Comparison of ENCODE assay signal across 22 cellular contexts in the genomic region with DNA sequence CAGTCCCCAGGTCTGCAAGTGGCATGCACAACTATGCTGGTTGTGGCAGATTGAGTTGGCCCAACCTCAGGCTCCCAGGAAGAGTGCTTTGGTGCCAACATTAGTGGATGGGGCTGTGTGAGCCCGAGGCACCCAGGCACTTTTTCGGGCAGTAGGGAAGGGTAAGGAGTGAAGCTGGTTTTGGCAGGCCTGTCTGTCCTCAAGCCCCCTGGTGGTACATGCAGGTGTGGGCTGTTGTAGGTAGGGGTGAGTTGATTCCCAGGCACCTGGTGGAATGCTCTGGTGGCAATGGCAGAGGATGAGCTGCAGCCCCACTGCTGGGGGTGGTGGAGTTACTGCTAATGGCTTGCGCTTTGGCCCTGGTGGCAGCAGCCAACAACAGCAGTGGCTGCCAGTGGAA.
"Had no signal": no experiment of that assay in that cellular context is flagged by ENCODE, and none has a peak within 500 bp of the region (broad histone marks: within the 10 kb centered on the region; RNA-seq: fewer than 3 reads in every experiment).

No MANE protein-coding gene starts in this region.

- H3K4me3 Mint-ChIP-seq: activated CD4-positive, alpha-beta memory T cell treated with anti-CD3 and anti-CD28 coated beads for 36 hours; activated CD8-positive, alpha-beta memory T cell treated with anti-CD3 and anti-CD28 coated beads, Interleukin-2, amount 10 ng/mL, durations not matched to agents 7 days and 5 days; activated T-cell treated with anti-CD3 and anti-CD28 coated beads, Interleukin-2, amount 50 U/mL, for 4 hours; memory B cell; natural killer cell treated with Interleukin-12 subunit alpha and Interleukin-12 subunit beta and Interleukin-15 and Interleukin-18, amount 100 ng/mL, for 72 hours; T-cell had no signal

- H3K9me3 Mint-ChIP-seq: activated CD4-positive, alpha-beta memory T cell treated with anti-CD3 and anti-CD28 coated beads for 36 hours had no signal

- H3K27ac ChIP-seq: gastrocnemius medialis, heart right ventricle, prostate gland, transverse colon had no signal

- H3K4me1 Mint-ChIP-seq: activated CD8-positive, alpha-beta memory T cell treated with anti-CD3 and anti-CD28 coated beads, Interleukin-2, amount 10 ng/mL, durations not matched to agents 7 days and 5 days; memory B cell; T-cell had no signal

- DNase-seq: activated CD4-positive, alpha-beta memory T cell treated with anti-CD3 and anti-CD28 coated beads for 36 hours; activated CD4-positive, alpha-beta T cell treated with anti-CD3 and anti-CD28 coated beads for 1 hour; activated CD8-positive, alpha-beta memory T cell treated with anti-CD3 and anti-CD28 coated beads, Interleukin-2, amount 10 ng/mL, durations not matched to agents 7 days and 5 days; activated effector memory CD4-positive, alpha-beta T cell treated with Interleukin-2 at 50 U/mL for 16 hours; activated naive CD4-positive, alpha-beta T cell treated with anti-CD3 and anti-CD28 coated beads, Interleukin-2, amount 50 U/mL, for 16 hours; activated T-cell treated with anti-CD3 and anti-CD28 coated beads, Interleukin-2, amount 50 U/mL, for 4 hours; gastrocnemius medialis; heart right ventricle; kidney glomerular epithelial cell; left ventricle myocardium superior; nucleus accumbens; small intestine; stimulated activated CD4-positive, alpha-beta T cell treated with anti-CD3 and anti-CD28 coated beads, Interleukin-4, amount 100 ng/mL, for 24 hours; stimulated activated naive CD4-positive, alpha-beta T cell treated with Interleukin-2 at 50 U/mL for 16 hours; substantia nigra; T-cell; T1000; transverse colon had no signal

- ATAC-seq: activated CD8-positive, alpha-beta memory T cell treated with anti-CD3 and anti-CD28 coated beads, Interleukin-2, amount 10 ng/mL, durations not matched to agents 7 days and 5 days; activated T-cell treated with anti-CD3 and anti-CD28 coated beads, Interleukin-2, amount 50 U/mL, for 4 hours; gastrocnemius medialis; heart right ventricle; left ventricle myocardium superior; right cardiac atrium; T-cell had no signal

- H3K27ac Mint-ChIP-seq: activated CD4-positive, alpha-beta memory T cell treated with anti-CD3 and anti-CD28 coated beads for 36 hours; activated CD8-positive, alpha-beta memory T cell treated with anti-CD3 and anti-CD28 coated beads, Interleukin-2, amount 10 ng/mL, durations not matched to agents 7 days and 5 days; memory B cell; natural killer cell treated with Interleukin-12 subunit alpha and Interleukin-12 subunit beta and Interleukin-15 and Interleukin-18, amount 100 ng/mL, for 72 hours; T-cell had no signal

- H3K27me3 Mint-ChIP-seq: activated CD4-positive, alpha-beta memory T cell treated with anti-CD3 and anti-CD28 coated beads for 36 hours; activated CD8-positive, alpha-beta memory T cell treated with anti-CD3 and anti-CD28 coated beads, Interleukin-2, amount 10 ng/mL, durations not matched to agents 7 days and 5 days; memory B cell; natural killer cell treated with Interleukin-12 subunit alpha and Interleukin-12 subunit beta and Interleukin-15 and Interleukin-18, amount 100 ng/mL, for 72 hours; T-cell had no signal

- H3K36me3 Mint-ChIP-seq: activated CD4-positive, alpha-beta memory T cell treated with anti-CD3 and anti-CD28 coated beads for 36 hours; activated CD8-positive, alpha-beta memory T cell treated with anti-CD3 and anti-CD28 coated beads, Interleukin-2, amount 10 ng/mL, durations not matched to agents 7 days and 5 days; memory B cell; T-cell had no signal

- H3K4me3 ChIP-seq: gastrocnemius medialis, heart right ventricle, prostate gland, transverse colon had no signal
